In the genomic region with DNA sequence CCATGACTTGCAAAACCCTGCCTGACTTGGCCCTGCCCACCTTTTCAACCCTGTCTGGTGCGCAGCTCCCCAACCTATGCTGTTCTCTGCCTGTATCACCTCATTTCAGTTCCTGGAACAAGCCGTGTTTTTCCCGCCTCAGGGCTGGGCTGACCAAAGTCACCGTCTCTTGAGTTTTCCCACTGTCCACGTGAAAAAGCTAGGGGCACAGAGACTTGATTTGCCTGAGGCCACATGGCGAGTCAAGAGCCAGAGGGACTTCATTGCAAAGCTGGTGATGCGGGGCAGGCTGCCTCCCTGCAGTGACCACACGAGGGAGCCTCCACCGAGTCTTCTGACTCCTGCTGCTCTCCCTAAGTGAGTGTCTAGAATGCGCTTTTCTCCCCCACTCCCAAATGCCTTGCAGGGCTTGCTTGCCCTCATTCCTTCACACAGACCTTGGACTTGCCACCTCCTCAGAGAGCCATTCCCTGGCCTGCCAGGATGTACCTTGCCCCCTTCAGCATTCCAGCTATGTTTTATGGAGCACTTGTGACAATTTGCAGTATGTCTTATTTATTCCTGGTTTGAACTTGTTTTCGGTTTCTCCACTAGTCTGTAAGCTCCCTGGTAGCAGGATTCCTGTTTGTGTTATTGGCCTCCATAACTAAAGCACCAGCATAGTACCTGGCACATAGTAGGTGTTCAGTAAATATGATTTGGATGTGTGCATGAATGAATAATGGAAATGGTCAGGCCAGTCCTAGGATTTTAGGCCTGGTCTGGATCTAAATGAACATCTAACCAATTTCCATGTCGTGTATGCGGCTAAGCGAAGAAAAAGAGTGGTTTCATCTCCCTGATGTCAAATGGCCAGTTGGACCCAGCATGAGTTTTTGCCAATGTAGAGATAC, we compare ENCODE assay signal across 1 cellular context.
TF ChIP-seq lines count a peak whose summit lies in the region.

No MANE protein-coding gene starts in this region.

TF ChIP-seq in HepG2, 621 proteins besides CTCF, POLR2A, EP300 and RAD21 (continued from another document and continues in another):
- TF ChIP-seq, protein P1, sequence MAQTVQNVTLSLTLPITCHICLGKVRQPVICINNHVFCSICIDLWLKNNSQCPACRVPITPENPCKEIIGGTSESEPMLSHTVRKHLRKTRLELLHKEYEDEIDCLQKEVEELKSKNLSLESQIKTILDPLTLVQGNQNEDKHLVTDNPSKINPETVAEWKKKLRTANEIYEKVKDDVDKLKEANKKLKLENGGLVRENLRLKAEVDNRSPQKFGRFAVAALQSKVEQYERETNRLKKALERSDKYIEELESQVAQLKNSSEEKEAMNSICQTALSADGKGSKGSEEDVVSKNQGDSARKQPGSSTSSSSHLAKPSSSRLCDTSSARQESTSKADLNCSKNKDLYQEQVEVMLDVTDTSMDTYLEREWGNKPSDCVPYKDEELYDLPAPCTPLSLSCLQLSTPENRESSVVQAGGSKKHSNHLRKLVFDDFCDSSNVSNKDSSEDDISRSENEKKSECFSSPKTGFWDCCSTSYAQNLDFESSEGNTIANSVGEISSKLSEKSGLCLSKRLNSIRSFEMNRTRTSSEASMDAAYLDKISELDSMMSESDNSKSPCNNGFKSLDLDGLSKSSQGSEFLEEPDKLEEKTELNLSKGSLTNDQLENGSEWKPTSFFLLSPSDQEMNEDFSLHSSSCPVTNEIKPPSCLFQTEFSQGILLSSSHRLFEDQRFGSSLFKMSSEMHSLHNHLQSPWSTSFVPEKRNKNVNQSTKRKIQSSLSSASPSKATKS (CRISPR knock-in tag; IDR thresholded peaks at IDR 0.05) = no peak
- TF ChIP-seq, protein P2, sequence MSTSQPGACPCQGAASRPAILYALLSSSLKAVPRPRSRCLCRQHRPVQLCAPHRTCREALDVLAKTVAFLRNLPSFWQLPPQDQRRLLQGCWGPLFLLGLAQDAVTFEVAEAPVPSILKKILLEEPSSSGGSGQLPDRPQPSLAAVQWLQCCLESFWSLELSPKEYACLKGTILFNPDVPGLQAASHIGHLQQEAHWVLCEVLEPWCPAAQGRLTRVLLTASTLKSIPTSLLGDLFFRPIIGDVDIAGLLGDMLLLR (CRISPR knock-in tag; IDR thresholded peaks at IDR 0.05) = no peak; the same call in 1 of the 2 replicates
- TF ChIP-seq SSRP1 (CRISPR knock-in tag; IDR thresholded peaks at IDR 0.05) (no peak), MAZ (IDR thresholded peaks at IDR 0.05; ENCODE audit: borderline replicate concordance, low read depth, low read length) (0 out of 2 replicates have a peak, but pooled peaks have one; percentile 21), MAZ (CRISPR knock-in tag; IDR thresholded peaks at IDR 0.05; ENCODE audit: low read depth) (peak; percentile 44; the same call in 1 of the 2 replicates), ZNF543 (CRISPR knock-in tag; IDR thresholded peaks at IDR 0.05) (no peak), ZFP36L1 (CRISPR knock-in tag; IDR thresholded peaks at IDR 0.05) (no peak), NFE2 (CRISPR knock-in tag; IDR thresholded peaks at IDR 0.05) (no peak), HIVEP1 (CRISPR knock-in tag; IDR thresholded peaks at IDR 0.05) (peak; percentile 10; the same call in 1 of the 2 replicates), ZNF564 (CRISPR knock-in tag; IDR thresholded peaks at IDR 0.05) (no peak), ZNF33A (CRISPR knock-in tag; IDR thresholded peaks at IDR 0.05; ENCODE audit: borderline replicate concordance) (no peak), MED8 (CRISPR knock-in tag; IDR thresholded peaks at IDR 0.05; ENCODE audit: insufficient replicate concordance) (no peak), ATF7 (IDR thresholded peaks at IDR 0.05) (no peak), ATF7 (CRISPR knock-in tag; IDR thresholded peaks at IDR 0.05) (no peak), THAP11 (CRISPR knock-in tag; IDR thresholded peaks at IDR 0.05) (peak; percentile 55), CBX5 (CRISPR knock-in tag; IDR thresholded peaks at IDR 0.05; ENCODE audit: borderline replicate concordance) (peak; percentile 76; the same call in 1 of the 2 replicates), SIX4 (CRISPR knock-in tag; IDR thresholded peaks at IDR 0.05) (peak; percentile 39; the same call in 1 of the 2 replicates), ZNF644 (CRISPR knock-in tag; IDR thresholded peaks at IDR 0.05; ENCODE audit: low read depth) (peak; percentile 67), GATAD2A (CRISPR knock-in tag; IDR thresholded peaks at IDR 0.05) (peak; percentile 87), ARNTL (CRISPR knock-in tag; IDR thresholded peaks at IDR 0.05) (no peak; the same call in 1 of the 2 replicates)
- TF ChIP-seq, protein P3, sequence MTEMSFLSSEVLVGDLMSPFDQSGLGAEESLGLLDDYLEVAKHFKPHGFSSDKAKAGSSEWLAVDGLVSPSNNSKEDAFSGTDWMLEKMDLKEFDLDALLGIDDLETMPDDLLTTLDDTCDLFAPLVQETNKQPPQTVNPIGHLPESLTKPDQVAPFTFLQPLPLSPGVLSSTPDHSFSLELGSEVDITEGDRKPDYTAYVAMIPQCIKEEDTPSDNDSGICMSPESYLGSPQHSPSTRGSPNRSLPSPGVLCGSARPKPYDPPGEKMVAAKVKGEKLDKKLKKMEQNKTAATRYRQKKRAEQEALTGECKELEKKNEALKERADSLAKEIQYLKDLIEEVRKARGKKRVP (CRISPR knock-in tag; IDR thresholded peaks at IDR 0.05) = 0 out of 4 replicates have a peak, but pooled peaks of 1 of the 2 experiments have one; percentile 19
- TF ChIP-seq, protein P4, sequence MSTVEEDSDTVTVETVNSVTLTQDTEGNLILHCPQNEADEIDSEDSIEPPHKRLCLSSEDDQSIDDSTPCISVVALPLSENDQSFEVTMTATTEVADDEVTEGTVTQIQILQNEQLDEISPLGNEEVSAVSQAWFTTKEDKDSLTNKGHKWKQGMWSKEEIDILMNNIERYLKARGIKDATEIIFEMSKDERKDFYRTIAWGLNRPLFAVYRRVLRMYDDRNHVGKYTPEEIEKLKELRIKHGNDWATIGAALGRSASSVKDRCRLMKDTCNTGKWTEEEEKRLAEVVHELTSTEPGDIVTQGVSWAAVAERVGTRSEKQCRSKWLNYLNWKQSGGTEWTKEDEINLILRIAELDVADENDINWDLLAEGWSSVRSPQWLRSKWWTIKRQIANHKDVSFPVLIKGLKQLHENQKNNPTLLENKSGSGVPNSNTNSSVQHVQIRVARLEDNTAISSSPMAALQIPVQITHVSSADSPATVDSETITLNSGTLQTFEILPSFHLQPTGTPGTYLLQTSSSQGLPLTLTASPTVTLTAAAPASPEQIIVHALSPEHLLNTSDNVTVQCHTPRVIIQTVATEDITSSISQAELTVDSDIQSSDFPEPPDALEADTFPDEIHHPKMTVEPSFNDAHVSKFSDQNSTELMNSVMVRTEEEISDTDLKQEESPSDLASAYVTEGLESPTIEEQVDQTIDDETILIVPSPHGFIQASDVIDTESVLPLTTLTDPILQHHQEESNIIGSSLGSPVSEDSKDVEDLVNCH (CRISPR knock-in tag; IDR thresholded peaks at IDR 0.05) = no peak
- TF ChIP-seq, protein P5, sequence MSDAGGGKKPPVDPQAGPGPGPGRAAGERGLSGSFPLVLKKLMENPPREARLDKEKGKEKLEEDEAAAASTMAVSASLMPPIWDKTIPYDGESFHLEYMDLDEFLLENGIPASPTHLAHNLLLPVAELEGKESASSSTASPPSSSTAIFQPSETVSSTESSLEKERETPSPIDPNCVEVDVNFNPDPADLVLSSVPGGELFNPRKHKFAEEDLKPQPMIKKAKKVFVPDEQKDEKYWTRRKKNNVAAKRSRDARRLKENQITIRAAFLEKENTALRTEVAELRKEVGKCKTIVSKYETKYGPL (CRISPR knock-in tag; IDR thresholded peaks at IDR 0.05) = no peak
- TF ChIP-seq, protein P6, sequence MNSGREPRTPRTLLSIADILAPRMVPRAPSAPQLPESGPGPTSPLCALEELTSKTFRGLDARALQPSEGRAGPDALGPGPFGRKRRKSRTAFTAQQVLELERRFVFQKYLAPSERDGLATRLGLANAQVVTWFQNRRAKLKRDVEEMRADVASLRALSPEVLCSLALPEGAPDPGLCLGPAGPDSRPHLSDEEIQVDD (CRISPR knock-in tag; IDR thresholded peaks at IDR 0.05; ENCODE audit: borderline replicate concordance) = no peak
- TF ChIP-seq, protein P7, sequence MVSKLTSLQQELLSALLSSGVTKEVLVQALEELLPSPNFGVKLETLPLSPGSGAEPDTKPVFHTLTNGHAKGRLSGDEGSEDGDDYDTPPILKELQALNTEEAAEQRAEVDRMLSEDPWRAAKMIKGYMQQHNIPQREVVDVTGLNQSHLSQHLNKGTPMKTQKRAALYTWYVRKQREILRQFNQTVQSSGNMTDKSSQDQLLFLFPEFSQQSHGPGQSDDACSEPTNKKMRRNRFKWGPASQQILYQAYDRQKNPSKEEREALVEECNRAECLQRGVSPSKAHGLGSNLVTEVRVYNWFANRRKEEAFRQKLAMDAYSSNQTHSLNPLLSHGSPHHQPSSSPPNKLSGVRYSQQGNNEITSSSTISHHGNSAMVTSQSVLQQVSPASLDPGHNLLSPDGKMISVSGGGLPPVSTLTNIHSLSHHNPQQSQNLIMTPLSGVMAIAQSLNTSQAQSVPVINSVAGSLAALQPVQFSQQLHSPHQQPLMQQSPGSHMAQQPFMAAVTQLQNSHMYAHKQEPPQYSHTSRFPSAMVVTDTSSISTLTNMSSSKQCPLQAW (CRISPR knock-in tag; IDR thresholded peaks at IDR 0.05) = peak; percentile 68
- TF ChIP-seq, protein P8, sequence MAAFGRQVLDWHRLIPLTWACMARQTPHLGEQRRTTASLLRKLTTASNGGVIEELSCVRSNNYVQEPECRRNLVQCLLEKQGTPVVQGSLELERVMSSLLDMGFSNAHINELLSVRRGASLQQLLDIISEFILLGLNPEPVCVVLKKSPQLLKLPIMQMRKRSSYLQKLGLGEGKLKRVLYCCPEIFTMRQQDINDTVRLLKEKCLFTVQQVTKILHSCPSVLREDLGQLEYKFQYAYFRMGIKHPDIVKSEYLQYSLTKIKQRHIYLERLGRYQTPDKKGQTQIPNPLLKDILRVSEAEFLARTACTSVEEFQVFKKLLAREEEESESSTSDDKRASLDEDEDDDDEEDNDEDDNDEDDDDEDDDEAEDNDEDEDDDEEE (CRISPR knock-in tag; IDR thresholded peaks at IDR 0.05) = peak; percentile 59; the same call in 1 of the 2 replicates
- TF ChIP-seq, protein P9, sequence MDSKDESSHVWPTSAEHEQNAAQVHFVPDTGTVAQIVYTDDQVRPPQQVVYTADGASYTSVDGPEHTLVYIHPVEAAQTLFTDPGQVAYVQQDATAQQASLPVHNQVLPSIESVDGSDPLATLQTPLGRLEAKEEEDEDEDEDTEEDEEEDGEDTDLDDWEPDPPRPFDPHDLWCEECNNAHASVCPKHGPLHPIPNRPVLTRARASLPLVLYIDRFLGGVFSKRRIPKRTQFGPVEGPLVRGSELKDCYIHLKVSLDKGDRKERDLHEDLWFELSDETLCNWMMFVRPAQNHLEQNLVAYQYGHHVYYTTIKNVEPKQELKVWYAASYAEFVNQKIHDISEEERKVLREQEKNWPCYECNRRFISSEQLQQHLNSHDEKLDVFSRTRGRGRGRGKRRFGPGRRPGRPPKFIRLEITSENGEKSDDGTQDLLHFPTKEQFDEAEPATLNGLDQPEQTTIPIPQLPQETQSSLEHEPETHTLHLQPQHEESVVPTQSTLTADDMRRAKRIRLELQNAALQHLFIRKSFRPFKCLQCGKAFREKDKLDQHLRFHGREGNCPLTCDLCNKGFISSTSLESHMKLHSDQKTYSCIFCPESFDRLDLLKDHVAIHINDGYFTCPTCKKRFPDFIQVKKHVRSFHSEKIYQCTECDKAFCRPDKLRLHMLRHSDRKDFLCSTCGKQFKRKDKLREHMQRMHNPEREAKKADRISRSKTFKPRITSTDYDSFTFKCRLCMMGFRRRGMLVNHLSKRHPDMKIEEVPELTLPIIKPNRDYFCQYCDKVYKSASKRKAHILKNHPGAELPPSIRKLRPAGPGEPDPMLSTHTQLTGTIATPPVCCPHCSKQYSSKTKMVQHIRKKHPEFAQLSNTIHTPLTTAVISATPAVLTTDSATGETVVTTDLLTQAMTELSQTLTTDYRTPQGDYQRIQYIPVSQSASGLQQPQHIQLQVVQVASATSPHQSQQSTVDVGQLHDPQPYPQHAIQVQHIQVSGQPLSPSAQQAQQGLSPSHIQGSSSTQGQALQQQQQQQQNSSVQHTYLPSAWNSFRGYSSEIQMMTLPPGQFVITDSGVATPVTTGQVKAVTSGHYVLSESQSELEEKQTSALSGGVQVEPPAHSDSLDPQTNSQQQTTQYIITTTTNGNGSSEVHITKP (CRISPR knock-in tag; IDR thresholded peaks at IDR 0.05; ENCODE audit: low read depth) = no peak; the same call in 1 of the 2 replicates
- TF ChIP-seq, protein P10, sequence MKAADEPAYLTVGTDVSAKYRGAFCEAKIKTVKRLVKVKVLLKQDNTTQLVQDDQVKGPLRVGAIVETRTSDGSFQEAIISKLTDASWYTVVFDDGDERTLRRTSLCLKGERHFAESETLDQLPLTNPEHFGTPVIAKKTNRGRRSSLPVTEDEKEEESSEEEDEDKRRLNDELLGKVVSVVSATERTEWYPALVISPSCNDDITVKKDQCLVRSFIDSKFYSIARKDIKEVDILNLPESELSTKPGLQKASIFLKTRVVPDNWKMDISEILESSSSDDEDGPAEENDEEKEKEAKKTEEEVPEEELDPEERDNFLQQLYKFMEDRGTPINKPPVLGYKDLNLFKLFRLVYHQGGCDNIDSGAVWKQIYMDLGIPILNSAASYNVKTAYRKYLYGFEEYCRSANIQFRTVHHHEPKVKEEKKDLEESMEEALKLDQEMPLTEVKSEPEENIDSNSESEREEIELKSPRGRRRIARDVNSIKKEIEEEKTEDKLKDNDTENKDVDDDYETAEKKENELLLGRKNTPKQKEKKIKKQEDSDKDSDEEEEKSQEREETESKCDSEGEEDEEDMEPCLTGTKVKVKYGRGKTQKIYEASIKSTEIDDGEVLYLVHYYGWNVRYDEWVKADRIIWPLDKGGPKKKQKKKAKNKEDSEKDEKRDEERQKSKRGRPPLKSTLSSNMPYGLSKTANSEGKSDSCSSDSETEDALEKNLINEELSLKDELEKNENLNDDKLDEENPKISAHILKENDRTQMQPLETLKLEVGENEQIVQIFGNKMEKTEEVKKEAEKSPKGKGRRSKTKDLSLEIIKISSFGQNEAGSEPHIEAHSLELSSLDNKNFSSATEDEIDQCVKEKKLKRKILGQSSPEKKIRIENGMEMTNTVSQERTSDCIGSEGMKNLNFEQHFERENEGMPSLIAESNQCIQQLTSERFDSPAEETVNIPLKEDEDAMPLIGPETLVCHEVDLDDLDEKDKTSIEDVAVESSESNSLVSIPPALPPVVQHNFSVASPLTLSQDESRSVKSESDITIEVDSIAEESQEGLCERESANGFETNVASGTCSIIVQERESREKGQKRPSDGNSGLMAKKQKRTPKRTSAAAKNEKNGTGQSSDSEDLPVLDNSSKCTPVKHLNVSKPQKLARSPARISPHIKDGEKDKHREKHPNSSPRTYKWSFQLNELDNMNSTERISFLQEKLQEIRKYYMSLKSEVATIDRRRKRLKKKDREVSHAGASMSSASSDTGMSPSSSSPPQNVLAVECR (CRISPR knock-in tag; IDR thresholded peaks at IDR 0.05; ENCODE audit: borderline replicate concordance) = peak; percentile 32; the same call in 1 of the 2 replicates
- TF ChIP-seq, protein P11, sequence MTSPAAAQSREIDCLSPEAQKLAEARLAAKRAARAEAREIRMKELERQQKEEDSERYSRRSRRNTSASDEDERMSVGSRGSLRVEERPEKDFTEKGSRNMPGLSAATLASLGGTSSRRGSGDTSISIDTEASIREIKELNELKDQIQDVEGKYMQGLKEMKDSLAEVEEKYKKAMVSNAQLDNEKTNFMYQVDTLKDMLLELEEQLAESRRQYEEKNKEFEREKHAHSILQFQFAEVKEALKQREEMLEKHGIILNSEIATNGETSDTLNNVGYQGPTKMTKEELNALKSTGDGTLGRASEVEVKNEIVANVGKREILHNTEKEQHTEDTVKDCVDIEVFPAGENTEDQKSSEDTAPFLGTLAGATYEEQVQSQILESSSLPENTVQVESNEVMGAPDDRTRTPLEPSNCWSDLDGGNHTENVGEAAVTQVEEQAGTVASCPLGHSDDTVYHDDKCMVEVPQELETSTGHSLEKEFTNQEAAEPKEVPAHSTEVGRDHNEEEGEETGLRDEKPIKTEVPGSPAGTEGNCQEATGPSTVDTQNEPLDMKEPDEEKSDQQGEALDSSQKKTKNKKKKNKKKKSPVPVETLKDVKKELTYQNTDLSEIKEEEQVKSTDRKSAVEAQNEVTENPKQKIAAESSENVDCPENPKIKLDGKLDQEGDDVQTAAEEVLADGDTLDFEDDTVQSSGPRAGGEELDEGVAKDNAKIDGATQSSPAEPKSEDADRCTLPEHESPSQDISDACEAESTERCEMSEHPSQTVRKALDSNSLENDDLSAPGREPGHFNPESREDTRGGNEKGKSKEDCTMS (CRISPR knock-in tag; conservative IDR thresholded peaks at IDR 0.05) = no peak
